In the genomic region with DNA sequence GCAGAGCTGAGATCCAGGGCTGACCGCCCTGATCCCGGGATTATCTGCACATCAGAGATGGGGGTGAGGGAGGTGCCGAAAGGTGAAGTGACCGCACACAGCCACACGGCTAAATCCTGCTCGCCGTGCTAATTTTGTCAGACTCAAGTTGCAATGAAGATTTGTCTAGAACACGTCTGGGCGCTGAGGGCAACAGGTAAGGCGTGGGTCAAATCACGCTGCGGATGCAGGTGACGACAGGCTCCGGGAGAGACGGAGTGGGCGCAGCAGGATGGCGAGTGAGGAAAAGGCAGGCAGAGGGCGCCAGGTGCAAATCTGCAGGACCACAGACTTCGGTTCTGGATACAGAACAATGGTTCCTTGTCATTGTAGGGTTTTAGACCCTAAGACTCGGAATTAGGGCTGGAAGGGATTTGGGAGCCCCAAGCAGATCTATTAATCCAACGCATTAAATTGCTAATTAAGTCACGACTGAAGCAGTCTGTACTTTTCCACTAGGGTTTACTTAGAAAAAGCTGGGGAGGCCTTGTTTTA, we compare ENCODE assay signal across 2 cellular contexts.
A peak's percentile ranks its signal among the peaks of the same experiment; 100 is the strongest.
TF ChIP-seq lines count a peak whose summit lies in the region.

No MANE protein-coding gene starts in this region.

TF ChIP-seq in HEK293T, 16 proteins besides CTCF, POLR2A, EP300 and RAD21 (continued from another document):
- TF ChIP-seq HDGF (IDR thresholded peaks at IDR 0.05; ENCODE audit: borderline replicate concordance): no peak
- no peak for TF ChIP-seq ZNF384 (IDR thresholded peaks at IDR 0.05)
- no peak for TF ChIP-seq LEF1 (IDR thresholded peaks at IDR 0.05; ENCODE audit: borderline replicate concordance)
- no peak for TF ChIP-seq FOXA1 (IDR thresholded peaks at IDR 0.05)
- no peak for TF ChIP-seq L3MBTL2 (conservative IDR thresholded peaks at IDR 0.05)
- TF ChIP-seq FOXK2 (IDR thresholded peaks at IDR 0.05): no peak
- TF ChIP-seq ELF4 (IDR thresholded peaks at IDR 0.05): no peak
- TF ChIP-seq NFRKB (IDR thresholded peaks at IDR 0.05): no peak
- TF ChIP-seq ARNT (IDR thresholded peaks at IDR 0.05): no peak
- TF ChIP-seq SP1 (IDR thresholded peaks at IDR 0.05): no peak
- no peak for TF ChIP-seq SUZ12 (IDR thresholded peaks at IDR 0.05)
TF ChIP-seq in HEK293T: peak in this region for 0.

TF ChIP-seq in K562, 482 proteins besides CTCF, POLR2A, EP300 and RAD21 (continued from another document and continues in another):
- TF ChIP-seq, protein P1, sequence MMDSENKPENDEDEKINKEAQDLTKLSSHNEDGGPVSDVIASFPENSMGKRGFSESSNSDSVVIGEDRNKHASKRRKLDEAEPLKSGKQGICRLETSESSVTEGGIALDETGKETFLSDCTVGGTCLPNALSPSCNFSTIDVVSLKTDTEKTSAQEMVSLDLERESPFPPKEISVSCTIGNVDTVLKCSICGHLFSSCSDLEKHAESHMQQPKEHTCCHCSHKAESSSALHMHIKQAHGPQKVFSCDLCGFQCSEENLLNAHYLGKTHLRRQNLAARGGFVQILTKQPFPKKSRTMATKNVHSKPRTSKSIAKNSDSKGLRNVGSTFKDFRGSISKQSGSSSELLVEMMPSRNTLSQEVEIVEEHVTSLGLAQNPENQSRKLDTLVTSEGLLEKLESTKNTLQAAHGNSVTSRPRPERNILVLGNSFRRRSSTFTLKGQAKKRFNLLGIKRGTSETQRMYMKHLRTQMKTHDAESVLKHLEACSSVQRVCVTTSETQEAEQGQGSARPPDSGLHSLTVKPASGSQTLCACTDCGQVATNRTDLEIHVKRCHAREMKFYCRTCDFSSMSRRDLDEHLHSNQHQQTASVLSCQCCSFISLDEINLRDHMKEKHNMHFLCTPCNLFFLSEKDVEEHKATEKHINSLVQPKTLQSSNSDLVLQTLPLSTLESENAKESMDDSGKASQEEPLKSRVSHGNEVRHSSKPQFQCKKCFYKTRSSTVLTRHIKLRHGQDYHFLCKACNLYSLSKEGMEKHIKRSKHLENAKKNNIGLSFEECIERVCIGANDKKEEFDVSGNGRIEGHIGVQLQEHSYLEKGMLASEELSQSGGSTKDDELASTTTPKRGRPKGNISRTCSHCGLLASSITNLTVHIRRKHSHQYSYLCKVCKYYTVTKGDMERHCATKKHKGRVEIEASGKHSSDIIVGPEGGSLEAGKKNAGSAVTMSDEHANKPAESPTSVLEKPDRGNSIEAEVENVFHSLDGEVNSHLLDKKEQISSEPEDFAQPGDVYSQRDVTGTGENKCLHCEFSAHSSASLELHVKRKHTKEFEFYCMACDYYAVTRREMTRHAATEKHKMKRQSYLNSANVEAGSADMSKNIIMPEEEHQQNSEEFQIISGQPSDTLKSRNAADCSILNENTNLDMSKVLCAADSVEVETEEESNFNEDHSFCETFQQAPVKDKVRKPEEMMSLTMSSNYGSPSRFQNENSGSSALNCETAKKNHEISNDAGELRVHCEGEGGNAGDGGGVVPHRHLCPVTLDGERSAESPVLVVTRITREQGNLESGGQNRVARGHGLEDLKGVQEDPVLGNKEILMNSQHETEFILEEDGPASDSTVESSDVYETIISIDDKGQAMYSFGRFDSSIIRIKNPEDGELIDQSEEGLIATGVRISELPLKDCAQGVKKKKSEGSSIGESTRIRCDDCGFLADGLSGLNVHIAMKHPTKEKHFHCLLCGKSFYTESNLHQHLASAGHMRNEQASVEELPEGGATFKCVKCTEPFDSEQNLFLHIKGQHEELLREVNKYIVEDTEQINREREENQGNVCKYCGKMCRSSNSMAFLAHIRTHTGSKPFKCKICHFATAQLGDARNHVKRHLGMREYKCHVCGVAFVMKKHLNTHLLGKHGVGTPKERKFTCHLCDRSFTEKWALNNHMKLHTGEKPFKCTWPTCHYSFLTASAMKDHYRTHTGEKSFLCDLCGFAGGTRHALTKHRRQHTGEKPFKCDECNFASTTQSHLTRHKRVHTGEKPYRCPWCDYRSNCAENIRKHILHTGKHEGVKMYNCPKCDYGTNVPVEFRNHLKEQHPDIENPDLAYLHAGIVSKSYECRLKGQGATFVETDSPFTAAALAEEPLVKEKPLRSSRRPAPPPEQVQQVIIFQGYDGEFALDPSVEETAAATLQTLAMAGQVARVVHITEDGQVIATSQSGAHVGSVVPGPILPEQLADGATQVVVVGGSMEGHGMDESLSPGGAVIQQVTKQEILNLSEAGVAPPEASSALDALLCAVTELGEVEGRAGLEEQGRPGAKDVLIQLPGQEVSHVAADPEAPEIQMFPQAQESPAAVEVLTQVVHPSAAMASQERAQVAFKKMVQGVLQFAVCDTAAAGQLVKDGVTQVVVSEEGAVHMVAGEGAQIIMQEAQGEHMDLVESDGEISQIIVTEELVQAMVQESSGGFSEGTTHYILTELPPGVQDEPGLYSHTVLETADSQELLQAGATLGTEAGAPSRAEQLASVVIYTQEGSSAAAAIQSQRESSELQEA (IDR thresholded peaks at IDR 0.05; ENCODE audit: low read depth): no peak
- no peak for TF ChIP-seq SMARCC2 (IDR thresholded peaks at IDR 0.05; ENCODE audit: low read depth)
- TF ChIP-seq POLR2B (IDR thresholded peaks at IDR 0.05; ENCODE audit: low read depth, partially characterized antibody): no peak
- TF ChIP-seq MEIS2 (IDR thresholded peaks at IDR 0.05; ENCODE audit: partially characterized antibody): peak; percentile 44
- TF ChIP-seq RCOR1 (IDR thresholded peaks at IDR 0.05; ENCODE audit: borderline replicate concordance in 1 of 2, low read depth in 2 of 2, low read length in 2 of 2): peak in 1 of 2 experiments; percentile 51; a peak in 1 of 4 replicates
- no peak for TF ChIP-seq TBP (optimal IDR thresholded peaks at IDR 0.05; ENCODE audit: low read depth, low read length)
- TF ChIP-seq ZNF696 (CRISPR knock-in tag; conservative IDR thresholded peaks at IDR 0.05): no peak
- no peak for TF ChIP-seq CEBPB (tag; IDR thresholded peaks at IDR 0.05)
- TF ChIP-seq CBX1 (IDR thresholded peaks at IDR 0.05; ENCODE audit: low read depth): no peak
- no peak for TF ChIP-seq EZH2 (IDR thresholded peaks at IDR 0.05; ENCODE audit: borderline replicate concordance, low read depth, low read length)
- no peak for TF ChIP-seq HOXB6 (CRISPR knock-in tag; IDR thresholded peaks at IDR 0.05; ENCODE audit: borderline replicate concordance)
- TF ChIP-seq, protein P2, sequence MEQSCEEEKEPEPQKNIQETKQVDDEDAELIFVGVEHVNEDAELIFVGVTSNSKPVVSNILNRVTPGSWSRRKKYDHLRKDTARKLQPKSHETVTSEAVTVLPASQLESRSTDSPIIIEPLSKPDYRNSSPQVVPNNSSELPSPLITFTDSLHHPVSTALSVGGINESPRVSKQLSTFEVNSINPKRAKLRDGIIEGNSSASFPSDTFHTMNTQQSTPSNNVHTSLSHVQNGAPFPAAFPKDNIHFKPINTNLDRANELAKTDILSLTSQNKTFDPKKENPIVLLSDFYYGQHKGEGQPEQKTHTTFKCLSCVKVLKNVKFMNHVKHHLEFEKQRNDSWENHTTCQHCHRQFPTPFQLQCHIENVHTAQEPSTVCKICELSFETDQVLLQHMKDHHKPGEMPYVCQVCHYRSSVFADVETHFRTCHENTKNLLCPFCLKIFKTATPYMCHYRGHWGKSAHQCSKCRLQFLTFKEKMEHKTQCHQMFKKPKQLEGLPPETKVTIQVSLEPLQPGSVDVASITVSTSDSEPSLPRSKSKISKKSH (CRISPR knock-in tag; IDR thresholded peaks at IDR 0.05): no peak
- TF ChIP-seq RB1 (IDR thresholded peaks at IDR 0.05; ENCODE audit: low read depth): peak; percentile 24; the same call in 1 of the 2 replicates
- TF ChIP-seq, protein P3, sequence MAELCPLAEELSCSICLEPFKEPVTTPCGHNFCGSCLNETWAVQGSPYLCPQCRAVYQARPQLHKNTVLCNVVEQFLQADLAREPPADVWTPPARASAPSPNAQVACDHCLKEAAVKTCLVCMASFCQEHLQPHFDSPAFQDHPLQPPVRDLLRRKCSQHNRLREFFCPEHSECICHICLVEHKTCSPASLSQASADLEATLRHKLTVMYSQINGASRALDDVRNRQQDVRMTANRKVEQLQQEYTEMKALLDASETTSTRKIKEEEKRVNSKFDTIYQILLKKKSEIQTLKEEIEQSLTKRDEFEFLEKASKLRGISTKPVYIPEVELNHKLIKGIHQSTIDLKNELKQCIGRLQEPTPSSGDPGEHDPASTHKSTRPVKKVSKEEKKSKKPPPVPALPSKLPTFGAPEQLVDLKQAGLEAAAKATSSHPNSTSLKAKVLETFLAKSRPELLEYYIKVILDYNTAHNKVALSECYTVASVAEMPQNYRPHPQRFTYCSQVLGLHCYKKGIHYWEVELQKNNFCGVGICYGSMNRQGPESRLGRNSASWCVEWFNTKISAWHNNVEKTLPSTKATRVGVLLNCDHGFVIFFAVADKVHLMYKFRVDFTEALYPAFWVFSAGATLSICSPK (IDR thresholded peaks at IDR 0.05; ENCODE audit: borderline replicate concordance): no peak
- TF ChIP-seq CHD4 (IDR thresholded peaks at IDR 0.05; ENCODE audit: insufficient read depth, insufficient replicate concordance, low read depth, low read length, poor library complexity, severe bottlenecking): no peak
- no peak for TF ChIP-seq CCAR2 (IDR thresholded peaks at IDR 0.05; ENCODE audit: low read depth, low read length)
- TF ChIP-seq SMC3 (conservative IDR thresholded peaks at IDR 0.05; ENCODE audit: insufficient read depth, low read depth, low read length): peak; percentile 30; the same call in 1 of the 2 replicates
- TF ChIP-seq CREM (IDR thresholded peaks at IDR 0.05; ENCODE audit: low read depth): 0 out of 2 replicates have a peak, but pooled peaks have one; percentile 26
- TF ChIP-seq, protein P4, sequence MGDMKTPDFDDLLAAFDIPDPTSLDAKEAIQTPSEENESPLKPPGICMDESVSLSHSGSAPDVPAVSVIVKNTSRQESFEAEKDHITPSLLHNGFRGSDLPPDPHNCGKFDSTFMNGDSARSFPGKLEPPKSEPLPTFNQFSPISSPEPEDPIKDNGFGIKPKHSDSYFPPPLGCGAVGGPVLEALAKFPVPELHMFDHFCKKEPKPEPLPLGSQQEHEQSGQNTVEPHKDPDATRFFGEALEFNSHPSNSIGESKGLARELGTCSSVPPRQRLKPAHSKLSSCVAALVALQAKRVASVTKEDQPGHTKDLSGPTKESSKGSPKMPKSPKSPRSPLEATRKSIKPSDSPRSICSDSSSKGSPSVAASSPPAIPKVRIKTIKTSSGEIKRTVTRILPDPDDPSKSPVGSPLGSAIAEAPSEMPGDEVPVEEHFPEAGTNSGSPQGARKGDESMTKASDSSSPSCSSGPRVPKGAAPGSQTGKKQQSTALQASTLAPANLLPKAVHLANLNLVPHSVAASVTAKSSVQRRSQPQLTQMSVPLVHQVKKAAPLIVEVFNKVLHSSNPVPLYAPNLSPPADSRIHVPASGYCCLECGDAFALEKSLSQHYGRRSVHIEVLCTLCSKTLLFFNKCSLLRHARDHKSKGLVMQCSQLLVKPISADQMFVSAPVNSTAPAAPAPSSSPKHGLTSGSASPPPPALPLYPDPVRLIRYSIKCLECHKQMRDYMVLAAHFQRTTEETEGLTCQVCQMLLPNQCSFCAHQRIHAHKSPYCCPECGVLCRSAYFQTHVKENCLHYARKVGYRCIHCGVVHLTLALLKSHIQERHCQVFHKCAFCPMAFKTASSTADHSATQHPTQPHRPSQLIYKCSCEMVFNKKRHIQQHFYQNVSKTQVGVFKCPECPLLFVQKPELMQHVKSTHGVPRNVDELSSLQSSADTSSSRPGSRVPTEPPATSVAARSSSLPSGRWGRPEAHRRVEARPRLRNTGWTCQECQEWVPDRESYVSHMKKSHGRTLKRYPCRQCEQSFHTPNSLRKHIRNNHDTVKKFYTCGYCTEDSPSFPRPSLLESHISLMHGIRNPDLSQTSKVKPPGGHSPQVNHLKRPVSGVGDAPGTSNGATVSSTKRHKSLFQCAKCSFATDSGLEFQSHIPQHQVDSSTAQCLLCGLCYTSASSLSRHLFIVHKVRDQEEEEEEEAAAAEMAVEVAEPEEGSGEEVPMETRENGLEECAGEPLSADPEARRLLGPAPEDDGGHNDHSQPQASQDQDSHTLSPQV (IDR thresholded peaks at IDR 0.05): peak; percentile 22; the same call in 1 of the 2 replicates
- no peak for TF ChIP-seq NFE2 (IDR thresholded peaks at IDR 0.05; ENCODE audit: low read depth)
- TF ChIP-seq MYC (IDR thresholded peaks at IDR 0.05; ENCODE audit: low read depth, low read length): peak; percentile 50; the same call in 1 of the 2 replicates
- TF ChIP-seq MYC (CRISPR knock-in tag; IDR thresholded peaks at IDR 0.05; ENCODE audit: borderline replicate concordance, low read depth): no peak
- TF ChIP-seq PTTG1 (tag; IDR thresholded peaks at IDR 0.05; ENCODE audit: low read depth): no peak
- TF ChIP-seq PYGO2 (tag; IDR thresholded peaks at IDR 0.05): no peak
- TF ChIP-seq KAT2B (IDR thresholded peaks at IDR 0.05; ENCODE audit: low read depth, low read length): no peak
- 0 out of 2 replicates have a peak, but pooled peaks have one; percentile 20 for TF ChIP-seq ZNF583 (CRISPR knock-in tag; IDR thresholded peaks at IDR 0.05)
- TF ChIP-seq CTBP1 (IDR thresholded peaks at IDR 0.05; ENCODE audit: borderline replicate concordance): peak; percentile 44; the same call in 1 of the 2 replicates
- TF ChIP-seq, protein P5, sequence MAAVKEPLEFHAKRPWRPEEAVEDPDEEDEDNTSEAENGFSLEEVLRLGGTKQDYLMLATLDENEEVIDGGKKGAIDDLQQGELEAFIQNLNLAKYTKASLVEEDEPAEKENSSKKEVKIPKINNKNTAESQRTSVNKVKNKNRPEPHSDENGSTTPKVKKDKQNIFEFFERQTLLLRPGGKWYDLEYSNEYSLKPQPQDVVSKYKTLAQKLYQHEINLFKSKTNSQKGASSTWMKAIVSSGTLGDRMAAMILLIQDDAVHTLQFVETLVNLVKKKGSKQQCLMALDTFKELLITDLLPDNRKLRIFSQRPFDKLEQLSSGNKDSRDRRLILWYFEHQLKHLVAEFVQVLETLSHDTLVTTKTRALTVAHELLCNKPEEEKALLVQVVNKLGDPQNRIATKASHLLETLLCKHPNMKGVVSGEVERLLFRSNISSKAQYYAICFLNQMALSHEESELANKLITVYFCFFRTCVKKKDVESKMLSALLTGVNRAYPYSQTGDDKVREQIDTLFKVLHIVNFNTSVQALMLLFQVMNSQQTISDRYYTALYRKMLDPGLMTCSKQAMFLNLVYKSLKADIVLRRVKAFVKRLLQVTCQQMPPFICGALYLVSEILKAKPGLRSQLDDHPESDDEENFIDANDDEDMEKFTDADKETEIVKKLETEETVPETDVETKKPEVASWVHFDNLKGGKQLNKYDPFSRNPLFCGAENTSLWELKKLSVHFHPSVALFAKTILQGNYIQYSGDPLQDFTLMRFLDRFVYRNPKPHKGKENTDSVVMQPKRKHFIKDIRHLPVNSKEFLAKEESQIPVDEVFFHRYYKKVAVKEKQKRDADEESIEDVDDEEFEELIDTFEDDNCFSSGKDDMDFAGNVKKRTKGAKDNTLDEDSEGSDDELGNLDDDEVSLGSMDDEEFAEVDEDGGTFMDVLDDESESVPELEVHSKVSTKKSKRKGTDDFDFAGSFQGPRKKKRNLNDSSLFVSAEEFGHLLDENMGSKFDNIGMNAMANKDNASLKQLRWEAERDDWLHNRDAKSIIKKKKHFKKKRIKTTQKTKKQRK (IDR thresholded peaks at IDR 0.05; ENCODE audit: borderline replicate concordance, low read depth, low read length): no peak
- no peak for TF ChIP-seq GATAD2B (IDR thresholded peaks at IDR 0.05; ENCODE audit: borderline replicate concordance)
- TF ChIP-seq, protein P6, sequence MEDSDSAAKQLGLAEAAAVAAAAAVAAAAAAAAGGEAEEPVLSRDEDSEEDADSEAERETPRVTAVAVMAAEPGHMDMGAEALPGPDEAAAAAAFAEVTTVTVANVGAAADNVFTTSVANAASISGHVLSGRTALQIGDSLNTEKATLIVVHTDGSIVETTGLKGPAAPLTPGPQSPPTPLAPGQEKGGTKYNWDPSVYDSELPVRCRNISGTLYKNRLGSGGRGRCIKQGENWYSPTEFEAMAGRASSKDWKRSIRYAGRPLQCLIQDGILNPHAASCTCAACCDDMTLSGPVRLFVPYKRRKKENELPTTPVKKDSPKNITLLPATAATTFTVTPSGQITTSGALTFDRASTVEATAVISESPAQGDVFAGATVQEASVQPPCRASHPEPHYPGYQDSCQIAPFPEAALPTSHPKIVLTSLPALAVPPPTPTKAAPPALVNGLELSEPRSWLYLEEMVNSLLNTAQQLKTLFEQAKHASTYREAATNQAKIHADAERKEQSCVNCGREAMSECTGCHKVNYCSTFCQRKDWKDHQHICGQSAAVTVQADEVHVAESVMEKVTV (CRISPR knock-in tag; IDR thresholded peaks at IDR 0.05): peak; percentile 34; the same call in 1 of the 2 replicates
- TF ChIP-seq TAF9B (IDR thresholded peaks at IDR 0.05; ENCODE audit: partially characterized antibody): no peak
